In genomic region chr16:88415381-88416323, GRCh38 we compare ENCODE assay signal across 30 cellular contexts. TPM values are rescaled to one million over a fixed set of nuclear protein-coding genes. Genes with fewer than 3 reads are reported as not detected.
DNase-seq lines count a peak whose midpoint lies in the region; ATAC-seq, FAIRE-seq and TF ChIP-seq lines count a peak whose summit lies in the region.
"Had no signal": no experiment of that assay in that cellular context is flagged by ENCODE, and none has a peak within 500 bp of the region (broad histone marks: within the 10 kb centered on the region; RNA-seq: fewer than 3 reads in every experiment).

No MANE protein-coding gene starts in this region.

- H3K36me3 ChIP-seq in K562 (ENCODE audit: control insufficient read depth, insufficient read depth, low read length) (no peaks in the 10 kb centered on the region), neuronal stem cell (replicated peaks in 1 of 2; ENCODE audit: control insufficient read depth in 2 of 2, insufficient read depth in 2 of 2, low read length in 2 of 2) (no peaks in the 10 kb centered on the region)
- H3K36me3 ChIP-seq: esophagus squamous epithelium, gastrocnemius medialis, stomach, tibial artery had no signal

- no peak overlapping the region for H3K9ac ChIP-seq in K562 (ENCODE audit: insufficient read depth in 1 of 2, low read depth in 2 of 2, low read length in 2 of 2)
- peak overlapping the region; percentile 44 for H3K9ac ChIP-seq in neuronal stem cell (ENCODE audit: low read depth, low read length, poor library complexity)
- H3K9ac ChIP-seq: parathyroid adenoma had no signal

- H3K36me3 Mint-ChIP-seq in Calu3 (ENCODE audit: insufficient read depth, unreplicated experiment), result no peaks in the 10 kb centered on the region
- no peaks in the 10 kb centered on the region for H3K36me3 Mint-ChIP-seq in activated naive CD8-positive, alpha-beta T cell treated with anti-CD3 and anti-CD28 coated beads for 36 hours
- H3K36me3 Mint-ChIP-seq in MCF 10A (ENCODE audit: insufficient read depth, unreplicated experiment), result no peaks in the 10 kb centered on the region
- H3K36me3 Mint-ChIP-seq: activated naive CD4-positive, alpha-beta T cell treated with anti-CD3 and anti-CD28 coated beads, Interleukin-2, amount 50 U/mL, for 72 hours; CD4-positive, alpha-beta memory T cell; immature natural killer cell; natural killer cell treated with Interleukin-12 subunit alpha and Interleukin-12 subunit beta and Interleukin-15 and Interleukin-18, amount 100 ng/mL, for 72 hours had no signal

- no peak for TF ChIP-seq EP300 in K562 (IDR thresholded peaks at IDR 0.05; ENCODE audit: low read length)

- H2BK120ac ChIP-seq in neuronal stem cell (ENCODE audit: low read depth, low read length), result no peak overlapping the region

- FAIRE-seq in K562 (lab: Jason Lieb, UNC), result peak; percentile 71
- FAIRE-seq: H54 had no signal

- H3K23ac ChIP-seq in neuronal stem cell (ENCODE audit: low read depth, low read length, poor library complexity), result peak overlapping the region; percentile 17

- H4K20me1 ChIP-seq in K562 (replicated peaks; ENCODE audit: control insufficient read depth, insufficient read depth, low read length), result peaks cover 16% of the 10 kb centered on the region

- H3K4me1 ChIP-seq in K562 (replicated peaks in 1 of 2; ENCODE audit: control insufficient read depth in 2 of 2, insufficient read depth in 2 of 2, low read length in 2 of 2), result peaks cover 3 to 64% of the 10 kb centered on the region in 2 experiments; a peak in 3 of 5 replicates
- no peaks in the 10 kb centered on the region for H3K4me1 ChIP-seq in neuronal stem cell (ENCODE audit: control insufficient read depth in 2 of 2, insufficient read depth in 1 of 2, low read depth in 1 of 2, low read length in 2 of 2)
- H3K4me1 ChIP-seq: esophagus squamous epithelium, gastrocnemius medialis, parathyroid adenoma, stomach, tibial artery had no signal

- no peak for TF ChIP-seq POLR2A in K562 (conservative IDR thresholded peaks at IDR 0.05)

- H3K4me1 Mint-ChIP-seq in Calu3 (ENCODE audit: low read depth, unreplicated experiment) (no peaks in the 10 kb centered on the region), MCF 10A (ENCODE audit: insufficient read depth, unreplicated experiment) (no peaks in the 10 kb centered on the region)
- no peaks in the 10 kb centered on the region for H3K4me1 Mint-ChIP-seq in activated naive CD8-positive, alpha-beta T cell treated with anti-CD3 and anti-CD28 coated beads for 36 hours
- H3K4me1 Mint-ChIP-seq: activated B cell treated with CpG ODN at 0.5 μM for 24 hours; CD4-positive, alpha-beta memory T cell; endodermal cell; immature natural killer cell had no signal

- peak in 1 of 2 experiments; percentile 28; a peak in 2 of 4 replicates for TF ChIP-seq RAD21 in K562 (CRISPR knock-in tag; conservative IDR thresholded peaks at IDR 0.05 in 1 of 2, IDR thresholded peaks at IDR 0.05 in 1 of 2)

- BruUV-seq in K562 (replicated peaks; lab: Mats Ljungman, UMichigan) (no TSS peak), Calu3 (replicated peaks; lab: Mats Ljungman, UMichigan) (no TSS peak), MCF 10A (replicated peaks; lab: Mats Ljungman, UMichigan) (no TSS peak)

- CTCF ChIA-PET in HEK293T (lab: Yijun Ruan, JAX) (interaction anchor here (1.1 kb wide), 1 partner anchor 22 kb away, joined by 6 read pairs; no protein-coding TSS in a partner anchor), K562 (lab: Yijun Ruan, JAX; ENCODE audit: low intra/inter-chr PET ratio) (no interaction called here), Calu3 (lab: Charles Lee) (interaction anchor here (1.5 kb wide), 1 partner anchor 27 kb away, joined by 3 read pairs; no protein-coding TSS in a partner anchor), MCF 10A (lab: Yijun Ruan, JAX) (no interaction called here)

- H3K9me3 ChIP-seq in K562 (replicated peaks; ENCODE audit: control insufficient read depth, insufficient read depth, low read depth, low read length) (no peaks in the 10 kb centered on the region), neuronal stem cell (replicated peaks in 1 of 2; ENCODE audit: control insufficient read depth in 2 of 2, insufficient read depth in 1 of 2, low read depth in 1 of 2, low read length in 2 of 2) (no peaks in the 10 kb centered on the region)
- H3K9me3 ChIP-seq: esophagus squamous epithelium, gastrocnemius medialis, stomach, tibial artery had no signal

- POLR2A ChIA-PET in HEK293T (lab: Yijun Ruan, JAX) (no interaction called here), K562 (lab: Yijun Ruan, JAX) (interaction anchor here (0.6 to 1.1 kb wide), 5 partner anchors 9 to 459 kb away, joined by 3 to 7 read pairs (median 3); no protein-coding TSS in a partner anchor), MCF 10A (lab: Yijun Ruan, JAX) (no interaction called here)

- peaks cover 4% of the 10 kb centered on the region for H3K79me1 ChIP-seq in neuronal stem cell (ENCODE audit: low read depth, low read length)

- H4K8ac ChIP-seq in neuronal stem cell (ENCODE audit: low read depth, low read length), result no peak overlapping the region

- no peaks in the 10 kb centered on the region for H3K79me2 ChIP-seq in K562 (ENCODE audit: control insufficient read depth, insufficient read depth, low read length)
- H3K79me2 ChIP-seq: hepatocyte, parathyroid adenoma had no signal

- no peaks in the 10 kb centered on the region for H3K9me3 Mint-ChIP-seq in Calu3 (ENCODE audit: low read depth, unreplicated experiment)
- no peaks in the 10 kb centered on the region for H3K9me3 Mint-ChIP-seq in activated naive CD8-positive, alpha-beta T cell treated with anti-CD3 and anti-CD28 coated beads for 36 hours
- no peaks in the 10 kb centered on the region for H3K9me3 Mint-ChIP-seq in MCF 10A (ENCODE audit: unreplicated experiment)
- H3K9me3 Mint-ChIP-seq: activated B cell treated with CpG ODN at 0.5 μM for 24 hours; activated naive CD4-positive, alpha-beta T cell treated with anti-CD3 and anti-CD28 coated beads, Interleukin-2, amount 50 U/mL, for 72 hours; CD4-positive, alpha-beta memory T cell; endodermal cell; immature natural killer cell; natural killer cell treated with Interleukin-12 subunit alpha and Interleukin-12 subunit beta and Interleukin-15 and Interleukin-18, amount 100 ng/mL, for 72 hours had no signal

- in situ Hi-C loops in K562 (cut with MboI), result no loop called here

- no peak overlapping the region for H3K4me3 Mint-ChIP-seq in Calu3 (ENCODE audit: low read depth, unreplicated experiment)
- no peak overlapping the region for H3K4me3 Mint-ChIP-seq in activated naive CD8-positive, alpha-beta T cell treated with anti-CD3 and anti-CD28 coated beads for 36 hours
- H3K4me3 Mint-ChIP-seq in MCF 10A (ENCODE audit: unreplicated experiment), result no peak overlapping the region
- H3K4me3 Mint-ChIP-seq: activated B cell treated with CpG ODN at 0.5 μM for 24 hours; CD4-positive, alpha-beta memory T cell; endodermal cell; immature natural killer cell; natural killer cell treated with Interleukin-12 subunit alpha and Interleukin-12 subunit beta and Interleukin-15 and Interleukin-18, amount 100 ng/mL, for 72 hours had no signal

- no peaks in the 10 kb centered on the region for H3K9me1 ChIP-seq in K562 (ENCODE audit: control insufficient read depth, insufficient read depth, low read length)

- no peak for DNase-seq in HEK293T (ENCODE audit: extremely low spot score)
- DNase-seq in NCI-H1694 (lab: John Stamatoyannopoulos, UW), result peak; percentile 5
- peak; percentile 54 to 64 (median 63) for DNase-seq in K562 (ENCODE audit: extremely low read depth in 1 of 4, low spot score in 3 of 4)
- no peak for DNase-seq in neuronal stem cell (ENCODE audit: low spot score)
- DNase-seq in Calu3, result no peak
- DNase-seq in activated naive CD8-positive, alpha-beta T cell treated with anti-CD3 and anti-CD28 coated beads for 36 hours, result no peak
- DNase-seq in MCF 10A (ENCODE audit: unreplicated experiment), result no peak
- DNase-seq: activated B cell treated with CpG ODN at 0.5 μM for 24 hours; activated CD4-positive, alpha-beta T cell treated with anti-CD3 and anti-CD28 coated beads, Interleukin-2, amount 50 U/mL, for 4 hours; aorta; CD4-positive, alpha-beta memory T cell; cortex of kidney; DMS53; endodermal cell; esophagus squamous epithelium; gastrocnemius medialis; immature natural killer cell; midbrain; NCI-H2029 treated with DMSO at 0.1 percent for 48 hours; NCI-H510A; stimulated activated CD8-positive, alpha-beta memory T cell treated with anti-CD3 and anti-CD28 coated beads, Interleukin-4, amount 100 ng/mL, for 48 hours; stomach; T1000; tibial artery had no signal

- no peak overlapping the region for H4K91ac ChIP-seq in neuronal stem cell (ENCODE audit: low read depth, low read length, poor library complexity)

- H3K27me3 ChIP-seq in K562 (ENCODE audit: control insufficient read depth in 2 of 2, insufficient read depth in 2 of 2, low read length in 2 of 2), result peaks cover 0 to 58% of the 10 kb centered on the region in 2 experiments; a peak in 2 of 5 replicates
- peaks cover 0 to 22% (median 0%) of the 10 kb centered on the region in 3 experiments for H3K27me3 ChIP-seq in neuronal stem cell (ENCODE audit: control insufficient read depth in 3 of 3, insufficient read depth in 3 of 3, low read depth in 1 of 3, low read length in 3 of 3)
- H3K27me3 ChIP-seq: hepatocyte, tibial artery had no signal

- peak overlapping the region; percentile 83 for H2BK15ac ChIP-seq in neuronal stem cell (ENCODE audit: low read length)

- peak overlapping the region; percentile 58 for H2BK12ac ChIP-seq in neuronal stem cell (ENCODE audit: low read length)

- H3K27ac ChIP-seq in K562 (ENCODE audit: extremely low read depth, low read depth, low read length) (no peak overlapping the region), neuronal stem cell (replicated peaks; ENCODE audit: low read length) (no peak overlapping the region)
- H3K27ac ChIP-seq: esophagus squamous epithelium, gastrocnemius medialis, hepatocyte, parathyroid adenoma, stomach, tibial artery had no signal

- peak; percentile 74 for ATAC-seq in K562
- ATAC-seq: activated naive CD4-positive, alpha-beta T cell treated with anti-CD3 and anti-CD28 coated beads, Interleukin-2, amount 50 U/mL, for 72 hours; gastrocnemius medialis; natural killer cell treated with Interleukin-12 subunit alpha and Interleukin-12 subunit beta and Interleukin-15 and Interleukin-18, amount 100 ng/mL, for 72 hours; sciatic nerve had no signal

- 6% methylated on average over 33 of the region's 34 CpGs for WGBS in K562 (ENCODE audit: insufficient coverage, low coverage, missing lambda C conversion rate)
- no CpG with 5 or more reads among the region's 34 CpGs for WGBS in neuronal stem cell (ENCODE audit: extremely low coverage in 2 of 2, insufficient read length in 2 of 2, insufficient replicate concordance in 1 of 2), 2 donors

- peak overlapping the region; percentile 78 for H3K18ac ChIP-seq in neuronal stem cell (ENCODE audit: low read length)

- H2AFZ ChIP-seq in K562 (ENCODE audit: low read depth, low read length) (peak overlapping the region; percentile 60), neuronal stem cell (ENCODE audit: low read length) (no peak overlapping the region)
- H2AFZ ChIP-seq: hepatocyte, parathyroid adenoma had no signal

- intact Hi-C loops in K562 (cut with micrococcal nuclease), result no loop called here
- intact Hi-C loops in Calu3 (cut with micrococcal nuclease; ENCODE audit: unreplicated experiment), result no loop called here
- intact Hi-C loops in MCF 10A (cut with micrococcal nuclease), result no loop called here

- no peak overlapping the region for H3K14ac ChIP-seq in neuronal stem cell (ENCODE audit: low read length)

- no peak overlapping the region for H3K27ac Mint-ChIP-seq in Calu3 (ENCODE audit: unreplicated experiment)
- no peak overlapping the region for H3K27ac Mint-ChIP-seq in activated naive CD8-positive, alpha-beta T cell treated with anti-CD3 and anti-CD28 coated beads for 36 hours
- H3K27ac Mint-ChIP-seq in MCF 10A (ENCODE audit: low read depth, unreplicated experiment), result no peak overlapping the region
- H3K27ac Mint-ChIP-seq: activated B cell treated with CpG ODN at 0.5 μM for 24 hours; activated naive CD4-positive, alpha-beta T cell treated with anti-CD3 and anti-CD28 coated beads, Interleukin-2, amount 50 U/mL, for 72 hours; immature natural killer cell; natural killer cell treated with Interleukin-12 subunit alpha and Interleukin-12 subunit beta and Interleukin-15 and Interleukin-18, amount 100 ng/mL, for 72 hours had no signal

- H3K4me2 ChIP-seq in K562 (ENCODE audit: insufficient read depth, low read length), result peak overlapping the region; percentile 78
- H3K4me2 ChIP-seq in neuronal stem cell (ENCODE audit: insufficient read depth, low read length, poor library complexity, severe bottlenecking), result no peak overlapping the region
- H3K4me2 ChIP-seq: hepatocyte had no signal

- H3K4me3 ChIP-seq in K562, result no peak overlapping the region
- no peak overlapping the region for H3K4me3 ChIP-seq in neuronal stem cell (ENCODE audit: low read length in 2 of 2)
- H3K4me3 ChIP-seq: esophagus squamous epithelium, gastrocnemius medialis, hepatocyte, stomach, tibial artery had no signal

- H2AK5ac ChIP-seq in neuronal stem cell (ENCODE audit: low read depth, low read length), result peak overlapping the region; percentile 89

- H2BK5ac ChIP-seq in neuronal stem cell (ENCODE audit: low read length), result peak overlapping the region; percentile 13

- peaks cover 44% of the 10 kb centered on the region for H3K27me3 Mint-ChIP-seq in Calu3 (ENCODE audit: unreplicated experiment)
- H3K27me3 Mint-ChIP-seq in activated naive CD8-positive, alpha-beta T cell treated with anti-CD3 and anti-CD28 coated beads for 36 hours, result no peaks in the 10 kb centered on the region
- H3K27me3 Mint-ChIP-seq in MCF 10A (ENCODE audit: insufficient read depth, unreplicated experiment), result no peaks in the 10 kb centered on the region
- H3K27me3 Mint-ChIP-seq: activated B cell treated with CpG ODN at 0.5 μM for 24 hours; natural killer cell treated with Interleukin-12 subunit alpha and Interleukin-12 subunit beta and Interleukin-15 and Interleukin-18, amount 100 ng/mL, for 72 hours had no signal

- peak; percentile 37 to 62 (median 59) for TF ChIP-seq CTCF in K562 (IDR thresholded peaks at IDR 0.05 in 2 of 3, conservative IDR thresholded peaks at IDR 0.05 in 1 of 3; ENCODE audit: insufficient read depth in 2 of 3, low read depth in 1 of 3, low read length in 3 of 3)
- TF ChIP-seq CTCF in Calu3 (IDR thresholded peaks at IDR 0.05; ENCODE audit: unreplicated experiment), result no peak
- no peak for TF ChIP-seq CTCF in MCF 10A (IDR thresholded peaks at IDR 0.05; ENCODE audit: unreplicated experiment)

- no peak overlapping the region for H3K4ac ChIP-seq in neuronal stem cell (ENCODE audit: low read length)

RNA-seq across cellular contexts. Expression of gene ZNF469, which starts 32.9 kb away (rescaled TPM):
- total RNA-seq in K562 (2011; cell fraction: chromatin; rRNA removed; ENCODE audit: low replicate concordance), result 0.04 and 0.09 TPM in 2 replicates
- 0.13 and 0.17 TPM in 2 replicates for total RNA-seq in K562 (2011; cell fraction: nucleolus; rRNA removed)
- under 0.01 and 0.08 TPM in 2 replicates for total RNA-seq in K562 (2011; cell fraction: nucleoplasm; rRNA removed)
- under 0.01 TPM in 1 of 2 replicates, not detected in the other for total RNA-seq in K562 (2014; rRNA removed)
- not detected in 2 replicates for total RNA-seq in K562 (2014; rRNA removed; fragmentation: Illumina TruSeq; extraction: Trizol)
- total RNA-seq in K562 (2015; rRNA removed; fragmentation: Illumina TruSeq; extraction: Trizol), result not detected in 2 replicates
- 0.02 and 0.04 TPM in 2 replicates for total RNA-seq in K562 (2021)
- not detected in 2 replicates for polyA plus RNA-seq in K562 (2011; rRNA removed)
- under 0.01 and 0.01 TPM in 2 replicates for polyA plus RNA-seq in K562 (2011; cell fraction: cytosol; rRNA removed)
- polyA plus RNA-seq in K562 (2011; cell fraction: nucleus; rRNA removed), result 0.01 and 0.03 TPM in 2 replicates
- 0.01 TPM in 2 replicates for polyA plus RNA-seq in K562 (2012)
- polyA plus RNA-seq in K562 (2014; fragmentation: Illumina TruSeq; extraction: Trizol), result 0.01 TPM in 1 of 2 replicates, not detected in the other
- not detected for polyA plus RNA-seq in K562 (2014; fragmentation: Nextera tagmentation; extraction: Ambion mirVana)
- polyA plus RNA-seq in K562 (2014; rRNA removed), result 0.01 TPM in 1 of 2 replicates, not detected in the other
- polyA minus RNA-seq in K562 (2011; rRNA and poly(A)+ RNA removed), result under 0.01 and 0.04 TPM in 2 replicates
- 0.09 and 0.10 TPM in 2 replicates for polyA minus RNA-seq in K562 (2011; cell fraction: cytosol; rRNA and poly(A)+ RNA removed)
- under 0.01 and 0.11 TPM in 2 replicates for polyA minus RNA-seq in K562 (2011; cell fraction: nucleus; rRNA and poly(A)+ RNA removed)
- polyA plus RNA-seq in neuronal stem cell (2013, experiment 1 of 2), result 0.26 TPM
- polyA plus RNA-seq in neuronal stem cell (2013, experiment 2 of 2), result 0.29 TPM
- total RNA-seq in Calu3 (2022), result 0.24 and 0.50 TPM in 2 replicates
- total RNA-seq in activated naive CD8-positive, alpha-beta T cell treated with anti-CD3 and anti-CD28 coated beads for 36 hours, result 1 to 10 TPM; 1.2 to 1.3 TPM
- total RNA-seq in MCF 10A (2022), result not detected in 2 replicates

RNA-seq across cellular contexts. Expression of gene ZFPM1, which starts 37.4 kb away (rescaled TPM):
- 14.4 and 38.8 TPM in 2 replicates for total RNA-seq in K562 (2011; cell fraction: chromatin; rRNA removed; ENCODE audit: low replicate concordance)
- total RNA-seq in K562 (2011; cell fraction: nucleolus; rRNA removed), result 25.3 and 27.9 TPM in 2 replicates
- total RNA-seq in K562 (2011; cell fraction: nucleoplasm; rRNA removed), result 16.8 and 18.9 TPM in 2 replicates
- total RNA-seq in K562 (2014; rRNA removed) (4.5 and 8.7 TPM in 2 replicates), K562 (2014; rRNA removed; fragmentation: Illumina TruSeq; extraction: Trizol) (0.26 and 0.47 TPM in 2 replicates), K562 (2015; rRNA removed; fragmentation: Illumina TruSeq; extraction: Trizol) (3.2 and 4.5 TPM in 2 replicates), K562 (2021) (32.7 and 35.9 TPM in 2 replicates), Calu3 (2022) (3.1 and 5.2 TPM in 2 replicates), MCF 10A (2022) (5.0 and 6.2 TPM in 2 replicates)
- polyA plus RNA-seq in K562 (2011; rRNA removed) (0.88 and 1.4 TPM in 2 replicates), K562 (2014; fragmentation: Illumina TruSeq; extraction: Trizol) (1.2 and 5.1 TPM in 2 replicates), K562 (2014; fragmentation: Nextera tagmentation; extraction: Ambion mirVana) (under 1 TPM; 0.03 to 0.11 TPM), K562 (2014; rRNA removed) (4.7 and 5.5 TPM in 2 replicates)
- 0.81 and 4.8 TPM in 2 replicates for polyA plus RNA-seq in K562 (2011; cell fraction: cytosol; rRNA removed)
- polyA plus RNA-seq in K562 (2011; cell fraction: nucleus; rRNA removed), result 3.4 and 13.6 TPM in 2 replicates
- polyA plus RNA-seq in K562 (2012), result 7.9 and 12.2 TPM in 2 replicates
- 0.30 and 1.1 TPM in 2 replicates for polyA minus RNA-seq in K562 (2011; rRNA and poly(A)+ RNA removed)
- 12.3 and 14.7 TPM in 2 replicates for polyA minus RNA-seq in K562 (2011; cell fraction: cytosol; rRNA and poly(A)+ RNA removed)
- 7.7 and 10.1 TPM in 2 replicates for polyA minus RNA-seq in K562 (2011; cell fraction: nucleus; rRNA and poly(A)+ RNA removed)
- 3.8 TPM for polyA plus RNA-seq in neuronal stem cell (2013, experiment 1 of 2)
- 4.0 TPM for polyA plus RNA-seq in neuronal stem cell (2013, experiment 2 of 2)
- 1 to 10 TPM; 6.7 to 6.9 TPM for total RNA-seq in activated naive CD8-positive, alpha-beta T cell treated with anti-CD3 and anti-CD28 coated beads for 36 hours

Comparison
In these comparisons a context has a peak if more than half of its experiments do, and no peak if none do; other contexts are left out.
1. DNase-seq: peak in NCI-H1694 (single experiment) and K562 (4 of 4); none in HEK293T (single experiment), neuronal stem cell (single experiment), Calu3 (single experiment), activated naive CD8-positive, alpha-beta T cell treated with anti-CD3 and anti-CD28 coated beads for 36 hours (single experiment) and MCF 10A (single experiment).
2. CTCF ChIP-seq: peak in K562 (3 of 3); none in Calu3 (single experiment) and MCF 10A (single experiment).
3. CTCF ChIA-PET loops: an anchor here in HEK293T (1.1 kb wide) and Calu3 (1.5 kb wide); none called in K562 and MCF 10A.